ENCODE assay signal across 10 cellular contexts in the genomic region with DNA sequence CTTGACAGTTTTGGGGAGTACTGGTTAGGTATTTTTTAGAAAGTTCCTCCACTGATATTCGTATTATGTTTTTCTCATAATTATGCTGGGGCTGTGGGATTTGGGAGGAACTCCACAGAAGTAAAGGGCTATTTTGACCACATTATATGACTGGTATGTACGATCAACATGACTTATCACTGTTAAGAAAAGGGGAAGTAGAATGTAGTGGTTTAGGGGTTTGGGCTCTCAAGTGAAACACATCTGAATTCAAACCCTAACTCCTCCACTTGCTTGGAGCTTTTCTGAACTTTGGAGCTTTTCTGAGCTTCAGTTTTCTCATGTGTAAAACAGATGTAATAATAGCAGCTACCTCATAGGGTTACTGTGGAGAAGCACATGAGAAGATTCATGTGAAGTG.
DNase-seq lines count a peak whose midpoint lies in the region; ATAC-seq and TF ChIP-seq lines count a peak whose summit lies in the region.
"Had no signal": no experiment of that assay in that cellular context is flagged by ENCODE, and none has a peak within 500 bp of the region (broad histone marks: within the 10 kb centered on the region; RNA-seq: fewer than 3 reads in every experiment).

No MANE protein-coding gene starts in this region.

- H3K4me3 ChIP-seq in colonic mucosa: no peak overlapping the region

- TF ChIP-seq CTCF in GM10248 (IDR thresholded peaks at IDR 0.05; ENCODE audit: control extremely low read depth, extremely low read depth, low read depth, missing control alignments) (no peak), colonic mucosa (IDR thresholded peaks at IDR 0.05) (no peak)

- no peaks in the 10 kb centered on the region for H3K27me3 ChIP-seq in colonic mucosa

- no peak overlapping the region for H3K27ac ChIP-seq in colonic mucosa

- intact Hi-C loops in colonic mucosa (cut with DNase I): no loop called here

- no peak overlapping the region for H3K9ac ChIP-seq in colonic mucosa (ENCODE audit: low read depth in 2 of 2, low read length in 2 of 2)

- CTCF ChIA-PET in GM10248 (lab: Yijun Ruan, JAX): interaction anchor here (1.1 to 1.8 kb wide), 2 partner anchors 23 to 43 kb away, joined by 3 to 4 read pairs; no protein-coding TSS in a partner anchor

- DNase-seq in GM10248 (ENCODE audit: extremely low spot score): peak; percentile 42
- peak; percentile 43 to 64 for DNase-seq in NOMO-1 (lab: John Stamatoyannopoulos, UW; ENCODE audit: unreplicated experiment in 2 of 2)
- no peak for DNase-seq in NCI-H446 (lab: John Stamatoyannopoulos, UW)
- DNase-seq in stimulated activated CD4-positive, alpha-beta T cell treated with anti-CD3 and anti-CD28 coated beads, Interleukin-15, amount 100 ng/mL, for 24 hours: no peak
- DNase-seq in dedifferentiated amniotic fluid mesenchymal stem cell (ENCODE audit: extremely low spot score): no peak
- DNase-seq in colonic mucosa: no peak
- DNase-seq: NCI-H1436 treated with DMSO at 0.1 percent for 48 hours had no signal

- H3K9me3 ChIP-seq in colonic mucosa: no peaks in the 10 kb centered on the region

- POLR2A ChIA-PET in GM10248 (lab: Yijun Ruan, JAX): no interaction called here

- ATAC-seq in GM19452 (IDR thresholded peaks at IDR 0.05; ENCODE audit: unreplicated experiment) (peak; percentile 99), HG03025 (IDR thresholded peaks at IDR 0.05; ENCODE audit: low FRiP score, unreplicated experiment) (peak; percentile 97)
- ATAC-seq: SK-N-SH treated with all-trans-retinoic acid at 6 μM for 48 hours had no signal

- H3K36me3 ChIP-seq in colonic mucosa: no peaks in the 10 kb centered on the region

- H3K4me1 ChIP-seq in colonic mucosa: no peaks in the 10 kb centered on the region

Comparison
In these comparisons a context has a peak if more than half of its experiments do, and no peak if none do; other contexts are left out.
1. DNase-seq: peak in GM10248 (single experiment) and NOMO-1 (2 of 2); none in NCI-H446 (0 of 2), stimulated activated CD4-positive, alpha-beta T cell treated with anti-CD3 and anti-CD28 coated beads, Interleukin-15, amount 100 ng/mL, for 24 hours (single experiment), dedifferentiated amniotic fluid mesenchymal stem cell (single experiment) and colonic mucosa (single experiment).